Comparison of ENCODE assay signal across 9 cellular contexts in genomic region chr19:32464279-32464678, GRCh38. TPM values are rescaled to one million over a fixed set of nuclear protein-coding genes. Genes with fewer than 3 reads are reported as not detected.
DNase-seq lines count a peak whose midpoint lies in the region; ATAC-seq and TF ChIP-seq lines count a peak whose summit lies in the region.
"Had no signal": no experiment of that assay in that cellular context is flagged by ENCODE, and none has a peak within 500 bp of the region (broad histone marks: within the 10 kb centered on the region; RNA-seq: fewer than 3 reads in every experiment).

No MANE protein-coding gene starts in this region.

- no peak for TF ChIP-seq POLR2A in Peyer's patch (IDR thresholded peaks at IDR 0.05)

- H3K9me3 ChIP-seq in Peyer's patch = no peaks in the 10 kb centered on the region

- ATAC-seq in GM19397 (IDR thresholded peaks at IDR 0.05; ENCODE audit: unreplicated experiment) (no peak), GM21619 (IDR thresholded peaks at IDR 0.05; ENCODE audit: unreplicated experiment) (no peak)

- H3K27ac ChIP-seq in Peyer's patch = no peak overlapping the region

- H3K36me3 ChIP-seq in Peyer's patch = no peaks in the 10 kb centered on the region

- TF ChIP-seq CTCF in Peyer's patch (IDR thresholded peaks at IDR 0.05) = peak in 4 of 6 experiments; percentile 22 to 29 (median 26)
- peak; percentile 31 for TF ChIP-seq CTCF in foreskin fibroblast (IDR thresholded peaks at IDR 0.05; ENCODE audit: low read depth, low read length)

- no peaks in the 10 kb centered on the region for H3K4me1 ChIP-seq in Peyer's patch

- no peak overlapping the region for H3K4me3 ChIP-seq in Peyer's patch
- H3K4me3 ChIP-seq in foreskin fibroblast (ENCODE audit: low read depth in 1 of 2, low read length in 2 of 2) = no peak overlapping the region

- peak; percentile 38 to 48 for DNase-seq in AML-193 (lab: John Stamatoyannopoulos, UW)
- DNase-seq in HCEC 1CT = peak; percentile 38
- DNase-seq in Peyer's patch = no peak
- DNase-seq in foreskin fibroblast = no peak
- DNase-seq in activated naive CD4-positive, alpha-beta T cell treated with anti-CD3 and anti-CD28 coated beads, Interleukin-2, amount 50 U/mL, for 16 hours = no peak
- DNase-seq in activated naive CD4-positive, alpha-beta T cell treated with Interleukin-2 at 50 U/mL for 16 hours = no peak
- DNase-seq: activated naive CD8-positive, alpha-beta T cell treated with anti-CD3 and anti-CD28 coated beads, Interleukin-2, amount 10 ng/mL, durations not matched to agents 7 days and 5 days had no signal

- H3K27me3 ChIP-seq in Peyer's patch = no peaks in the 10 kb centered on the region

RNA-seq across cellular contexts. Expression of gene DPY19L3, which starts 58.7 kb away (rescaled TPM):
- total RNA-seq in Peyer's patch = 10 to 100 TPM; 18.2 to 49.5 (median 42.4) TPM

Comparison
In these comparisons a context has a peak if more than half of its experiments do, and no peak if none do; other contexts are left out.
1. DNase-seq: peak in AML-193 (2 of 2) and HCEC 1CT (single experiment); none in Peyer's patch (0 of 3), foreskin fibroblast (0 of 2), activated naive CD4-positive, alpha-beta T cell treated with anti-CD3 and anti-CD28 coated beads, Interleukin-2, amount 50 U/mL, for 16 hours (single experiment) and activated naive CD4-positive, alpha-beta T cell treated with Interleukin-2 at 50 U/mL for 16 hours (single experiment).